In genomic region chr10:3264178-3264867, GRCh38 we compare ENCODE assay signal across 18 cellular contexts.
DNase-seq lines count a peak whose midpoint lies in the region; ATAC-seq and TF ChIP-seq lines count a peak whose summit lies in the region.
"Had no signal": no experiment of that assay in that cellular context is flagged by ENCODE, and none has a peak within 500 bp of the region (broad histone marks: within the 10 kb centered on the region; RNA-seq: fewer than 3 reads in every experiment).

No MANE protein-coding gene starts in this region.

- H3K27ac ChIP-seq in breast epithelium = peak overlapping the region; percentile 40 to 84
- no peak overlapping the region for H3K27ac ChIP-seq in mammary epithelial cell (ENCODE audit: insufficient read depth, low read depth, low read length)
- H3K27ac ChIP-seq in esophagus muscularis mucosa (replicated peaks in 1 of 4) = peak overlapping the region in 3 of 4 donors; percentile 9 to 63 (median 63)
- H3K27ac ChIP-seq in upper lobe of left lung = peak overlapping the region in 2 of 4 donors; percentile 16 to 67

- no peak overlapping the region for H2AFZ ChIP-seq in mammary epithelial cell (ENCODE audit: low read depth, low read length)

- DNase-seq in breast epithelium (ENCODE audit: low spot score in 2 of 2) = no peak
- DNase-seq in mammary epithelial cell = no peak
- no peak for DNase-seq in esophagus muscularis mucosa (ENCODE audit: extremely low spot score)
- DNase-seq in nephron progenitor cell = no peak
- peak; percentile 32 to 64 for DNase-seq in upper lobe of left lung
- no peak for DNase-seq in NCI-H524 (lab: John Stamatoyannopoulos, UW)
- no peak for DNase-seq in effector CD4-positive, alpha-beta T cell
- DNase-seq: activated CD4-positive, alpha-beta T cell treated with anti-CD3 and anti-CD28 coated beads, Interleukin-2, amount 10 ng/mL, durations not matched to agents 24 days and 14 days; activated T-cell treated with anti-CD3 and anti-CD28 coated beads, Interleukin-2, amount 50 U/mL, for 1 hour; DND-41; NCI-H2029; NCI-H748 treated with DMSO at 0.1 percent for 48 hours; stimulated activated CD4-positive, alpha-beta T cell treated with anti-CD3 and anti-CD28 coated beads, Interleukin-2, amount 100 ng/mL, for 48 hours had no signal

- H3K9me3 ChIP-seq in breast epithelium (no peaks in the 10 kb centered on the region), mammary epithelial cell (replicated peaks; ENCODE audit: insufficient read depth, low read length) (no peaks in the 10 kb centered on the region), esophagus muscularis mucosa (no peaks in the 10 kb centered on the region), upper lobe of left lung (no peaks in the 10 kb centered on the region)
- H3K9me3 ChIP-seq: HAP-1 had no signal

- dilution Hi-C loops in mammary epithelial cell (cut with HindIII; ENCODE audit: low sequenced_read_pairs) = no loop called here

- intact Hi-C loops in breast epithelium (cut with DNase I; ENCODE audit: low total_unique reads) = loop anchor here (5.0 kb wide), 1 partner anchor 52 kb away; no protein-coding TSS in a partner anchor
- intact Hi-C loops in mammary epithelial cell (cut with micrococcal nuclease) = no loop called here
- intact Hi-C loops in esophagus muscularis mucosa (cut with DNase I) = no loop called here

- H3K79me2 ChIP-seq in mammary epithelial cell (ENCODE audit: insufficient read depth, low read length) = no peaks in the 10 kb centered on the region

- H3K27ac Mint-ChIP-seq in nephron progenitor cell = peak overlapping the region; percentile 23
- H3K27ac Mint-ChIP-seq: activated CD4-positive, alpha-beta T cell treated with anti-CD3 and anti-CD28 coated beads, Interleukin-2, amount 10 ng/mL, durations not matched to agents 24 days and 14 days; memory B cell had no signal

- H3K27me3 ChIP-seq in breast epithelium (no peaks in the 10 kb centered on the region), mammary epithelial cell (ENCODE audit: insufficient read depth, low read length) (peaks cover 7% of the 10 kb centered on the region), esophagus muscularis mucosa (no peaks in the 10 kb centered on the region), upper lobe of left lung (no peaks in the 10 kb centered on the region)

- in situ Hi-C loops in mammary epithelial cell (cut with MboI; ENCODE audit: low sequenced_read_pairs in 2 of 2) = no loop called here

- H3K36me3 Mint-ChIP-seq in nephron progenitor cell (ENCODE audit: low read depth) = peaks cover 9% of the 10 kb centered on the region
- H3K36me3 Mint-ChIP-seq: CD14-positive monocyte had no signal

- TF ChIP-seq CTCF in breast epithelium (IDR thresholded peaks at IDR 0.05) = no peak
- no peak for TF ChIP-seq CTCF in mammary epithelial cell (conservative IDR thresholded peaks at IDR 0.05 in 1 of 2, IDR thresholded peaks at IDR 0.05 in 1 of 2; ENCODE audit: extremely low read depth in 1 of 2, insufficient read depth in 1 of 2, low read depth in 1 of 2, low read length in 2 of 2)
- no peak for TF ChIP-seq CTCF in esophagus muscularis mucosa (IDR thresholded peaks at IDR 0.05)
- TF ChIP-seq CTCF in nephron progenitor cell (IDR thresholded peaks at IDR 0.05) = no peak
- peak in 1 of 6 experiments; percentile 6 for TF ChIP-seq CTCF in upper lobe of left lung (IDR thresholded peaks at IDR 0.05)

- H3K4me1 Mint-ChIP-seq in nephron progenitor cell = peaks cover 42% of the 10 kb centered on the region
- H3K4me1 Mint-ChIP-seq: memory B cell had no signal

- peaks cover 19% of the 10 kb centered on the region for H3K9me3 Mint-ChIP-seq in nephron progenitor cell
- H3K9me3 Mint-ChIP-seq: activated CD4-positive, alpha-beta T cell treated with anti-CD3 and anti-CD28 coated beads, Interleukin-2, amount 10 ng/mL, durations not matched to agents 24 days and 14 days had no signal

- H3K4me3 ChIP-seq in breast epithelium = no peak overlapping the region
- H3K4me3 ChIP-seq in mammary epithelial cell (replicated peaks in 1 of 3; ENCODE audit: insufficient read depth in 1 of 3, low read depth in 2 of 3, low read length in 3 of 3) = no peak overlapping the region
- H3K4me3 ChIP-seq in esophagus muscularis mucosa = no peak overlapping the region
- no peak overlapping the region for H3K4me3 ChIP-seq in upper lobe of left lung
- H3K4me3 ChIP-seq: HAP-1 had no signal

- CTCF ChIA-PET in mammary epithelial cell (lab: Charles Lee; ENCODE audit: low non-redundant PET) = interaction anchor here (0.7 kb wide), 1 partner anchor 66 kb away, joined by 9 read pairs; no protein-coding TSS in a partner anchor

- ATAC-seq in upper lobe of left lung (ENCODE audit: low FRiP score in 2 of 2) = peak in 1 of 2 donors; percentile 61
- no peak for ATAC-seq in HG02885 (IDR thresholded peaks at IDR 0.05; ENCODE audit: poor library complexity, unreplicated experiment)
- ATAC-seq: esophagus mucosa had no signal

- H3K4me1 ChIP-seq in breast epithelium (no peaks in the 10 kb centered on the region), mammary epithelial cell (ENCODE audit: insufficient read depth, low read length) (no peaks in the 10 kb centered on the region), esophagus muscularis mucosa (peaks cover 3 to 12% (median 5%) of the 10 kb centered on the region in 4 donors), upper lobe of left lung (peaks cover 0 to 4% (median 2%) of the 10 kb centered on the region in 4 donors)
- H3K4me1 ChIP-seq: HAP-1 had no signal

- H3K36me3 ChIP-seq in breast epithelium (no peaks in the 10 kb centered on the region), mammary epithelial cell (ENCODE audit: insufficient read depth, low read length) (no peaks in the 10 kb centered on the region), esophagus muscularis mucosa (no peaks in the 10 kb centered on the region), upper lobe of left lung (no peaks in the 10 kb centered on the region)
- H3K36me3 ChIP-seq: HAP-1 had no signal

- no peak overlapping the region for H3K4me2 ChIP-seq in mammary epithelial cell (ENCODE audit: insufficient read depth, low read depth, low read length)

- no peak overlapping the region for H3K4me3 Mint-ChIP-seq in nephron progenitor cell
- H3K4me3 Mint-ChIP-seq: activated CD4-positive, alpha-beta T cell treated with anti-CD3 and anti-CD28 coated beads, Interleukin-2, amount 10 ng/mL, durations not matched to agents 24 days and 14 days; memory B cell had no signal

- H4K20me1 ChIP-seq in mammary epithelial cell (ENCODE audit: insufficient read depth, low read length) = no peaks in the 10 kb centered on the region

- TF ChIP-seq EP300 in esophagus muscularis mucosa (IDR thresholded peaks at IDR 0.05) = no peak
- no peak for TF ChIP-seq EP300 in upper lobe of left lung (IDR thresholded peaks at IDR 0.05)

- TF ChIP-seq POLR2A in breast epithelium (IDR thresholded peaks at IDR 0.05) = no peak
- no peak for TF ChIP-seq POLR2A in esophagus muscularis mucosa (IDR thresholded peaks at IDR 0.05; ENCODE audit: low read depth)
- no peak for TF ChIP-seq POLR2A in upper lobe of left lung (IDR thresholded peaks at IDR 0.05)

- BruUV-seq in mammary epithelial cell (replicated peaks; lab: Mats Ljungman, UMichigan) = no TSS peak

- 78% methylated on average over 12 of the region's 13 CpGs for WGBS in mammary epithelial cell (ENCODE audit: low coverage, missing lambda C conversion rate)
- 75% methylated on average over 12 of the region's 13 CpGs for WGBS in esophagus muscularis mucosa
- WGBS in upper lobe of left lung, 2 donors = 47 to 58% methylated on average over 7 to 13 of the region's 13 CpGs

- no peak overlapping the region for H3K9ac ChIP-seq in mammary epithelial cell (ENCODE audit: insufficient read depth, low read length)

- peaks cover 6% of the 10 kb centered on the region for H3K27me3 Mint-ChIP-seq in nephron progenitor cell (ENCODE audit: low read depth, poor library complexity)

Comparison
In these comparisons a context has a peak if more than half of its experiments do, and no peak if none do; other contexts are left out.
1. DNase-seq: peak in upper lobe of left lung (2 of 2); none in breast epithelium (0 of 2), mammary epithelial cell (single experiment), esophagus muscularis mucosa (single experiment), nephron progenitor cell (single experiment), NCI-H524 (0 of 2) and effector CD4-positive, alpha-beta T cell (single experiment).